In the genomic region with DNA sequence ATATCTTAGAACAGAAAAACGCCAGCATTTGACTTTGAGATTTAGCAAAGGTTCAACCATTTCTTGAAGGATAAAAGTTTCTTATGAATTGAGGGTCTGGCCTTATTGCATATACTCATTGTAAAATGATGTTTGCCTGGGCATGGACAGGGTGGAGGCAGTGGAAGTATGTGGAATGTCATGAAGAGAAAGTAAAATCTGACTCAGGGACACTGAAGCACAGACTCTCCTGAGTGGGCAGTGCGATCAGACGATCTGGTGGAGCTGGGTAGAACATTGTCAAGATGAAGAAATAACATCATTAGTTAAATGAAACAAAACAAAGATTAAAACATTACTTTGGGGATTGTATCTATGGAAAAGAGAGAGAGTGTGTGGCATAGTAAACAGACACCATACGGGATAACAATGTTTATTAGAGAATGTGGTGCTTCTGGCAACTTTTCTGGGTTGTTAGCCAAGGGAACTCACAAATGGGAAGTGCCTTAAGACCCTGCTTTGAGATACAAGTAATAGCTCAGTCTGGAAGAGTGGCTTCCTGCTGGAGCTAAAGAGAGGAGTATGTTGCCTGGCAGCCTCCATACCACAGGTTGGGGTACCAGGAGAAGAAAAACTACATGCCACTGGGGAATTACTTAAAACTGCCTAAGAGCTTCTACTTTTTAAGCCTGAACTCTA, we compare ENCODE assay signal across 13 cellular contexts. TPM values are rescaled to one million over a fixed set of nuclear protein-coding genes. Genes with fewer than 3 reads are reported as not detected.
DNase-seq lines count a peak whose midpoint lies in the region; ATAC-seq and TF ChIP-seq lines count a peak whose summit lies in the region.
"Had no signal": no experiment of that assay in that cellular context is flagged by ENCODE, and none has a peak within 500 bp of the region (broad histone marks: within the 10 kb centered on the region; RNA-seq: fewer than 3 reads in every experiment).

No MANE protein-coding gene starts in this region.

- H3K36me3 ChIP-seq in osteoblast (ENCODE audit: insufficient read depth, low read length) (no peaks in the 10 kb centered on the region), A673 (ENCODE audit: insufficient read depth, low read length, poor library complexity, severe bottlenecking) (no peaks in the 10 kb centered on the region)

- ATAC-seq in CD4-positive, alpha-beta T cell (ENCODE audit: poor library complexity) = no peak

- H3K9me3 ChIP-seq in CD4-positive, alpha-beta T cell (ENCODE audit: control insufficient read depth, low read length) = no peaks in the 10 kb centered on the region
- H3K9me3 ChIP-seq in osteoblast (ENCODE audit: low read depth, low read length) (no peaks in the 10 kb centered on the region), A673 (ENCODE audit: low read depth, low read length, poor library complexity, severe bottlenecking) (no peaks in the 10 kb centered on the region)

- no TSS peak for BruUV-seq in A673 (replicated peaks; lab: Mats Ljungman, UMichigan)

- intact Hi-C loops in CD4-positive, alpha-beta T cell (cut with DNase I, micrococcal nuclease) = loop anchor here in 1 of 2 experiments (10.0 kb wide), 1 partner anchor 218 kb away; the partner anchor contains the start of gene SMARCD2
- intact Hi-C loops in A673 (cut with micrococcal nuclease; ENCODE audit: unreplicated experiment) = no loop called here

- H2AFZ ChIP-seq in osteoblast (ENCODE audit: low read length) = peak overlapping the region; percentile 62

- peaks cover 61% of the 10 kb centered on the region for H3K4me1 Mint-ChIP-seq in CD4-positive, alpha-beta T cell (ENCODE audit: low read depth)
- H3K4me1 Mint-ChIP-seq in glutamatergic neuron (ENCODE audit: low read depth, unreplicated experiment) = peaks cover 10% of the 10 kb centered on the region

- H4K20me1 ChIP-seq in osteoblast (ENCODE audit: insufficient read depth, low read length) = peaks cover 25% of the 10 kb centered on the region

- CTCF ChIA-PET in CD4-positive, alpha-beta T cell (lab: Charles Lee) = no interaction called here
- CTCF ChIA-PET in A673 (lab: Charles Lee) = no interaction called here

- peak overlapping the region; percentile 82 for H3K4me2 ChIP-seq in osteoblast (ENCODE audit: insufficient read depth, low read length)

- H3K36me3 Mint-ChIP-seq in CD4-positive, alpha-beta T cell (ENCODE audit: low read depth) = peaks cover 33% of the 10 kb centered on the region
- H3K36me3 Mint-ChIP-seq in glutamatergic neuron (ENCODE audit: unreplicated experiment) = no peaks in the 10 kb centered on the region

- H3K27me3 ChIP-seq in CD4-positive, alpha-beta T cell (ENCODE audit: control insufficient read depth, insufficient read depth, low read length) = no peaks in the 10 kb centered on the region
- no peaks in the 10 kb centered on the region for H3K27me3 ChIP-seq in osteoblast (ENCODE audit: insufficient read depth, low read length)
- no peaks in the 10 kb centered on the region for H3K27me3 ChIP-seq in A673 (replicated peaks; ENCODE audit: insufficient read depth, low read depth, low read length, poor library complexity)

- POLR2A ChIA-PET in CD4-positive, alpha-beta T cell (lab: Charles Lee) = interaction anchor here (3.5 kb wide), 1 partner anchor 67 kb away, joined by 22 read pairs; no protein-coding TSS in a partner anchor
- POLR2A ChIA-PET in A673 (lab: Charles Lee; ENCODE audit: low non-redundant PET) = no interaction called here

- H3K4me3 Mint-ChIP-seq in CD4-positive, alpha-beta T cell = peak overlapping the region; percentile 2
- H3K4me3 Mint-ChIP-seq in glutamatergic neuron (ENCODE audit: unreplicated experiment) = no peak overlapping the region
- H3K4me3 Mint-ChIP-seq: memory B cell had no signal

- no peaks in the 10 kb centered on the region for H3K9me3 Mint-ChIP-seq in CD4-positive, alpha-beta T cell
- peaks cover 3% of the 10 kb centered on the region for H3K9me3 Mint-ChIP-seq in glutamatergic neuron (ENCODE audit: unreplicated experiment)
- H3K9me3 Mint-ChIP-seq: memory B cell had no signal

- H3K4me1 ChIP-seq in osteoblast (ENCODE audit: insufficient read depth, low read length) (peaks cover 23% of the 10 kb centered on the region), A673 (ENCODE audit: insufficient read depth, low read length, poor library complexity, severe bottlenecking) (peaks cover 17% of the 10 kb centered on the region)

- no peaks in the 10 kb centered on the region for H3K27me3 Mint-ChIP-seq in CD4-positive, alpha-beta T cell
- peaks cover 10% of the 10 kb centered on the region for H3K27me3 Mint-ChIP-seq in glutamatergic neuron (ENCODE audit: unreplicated experiment)
- H3K27me3 Mint-ChIP-seq: memory B cell had no signal

- DNase-seq in CD4-positive, alpha-beta T cell = no peak
- peak; percentile 2 for DNase-seq in NCI-H82 treated with DMSO at 0.1 percent for 48 hours (lab: John Stamatoyannopoulos, UW; ENCODE audit: unreplicated experiment)
- DNase-seq in epithelial cell of esophagus (ENCODE audit: low read depth) = peak; percentile 13
- peak; percentile 83 for DNase-seq in osteoblast (ENCODE audit: insufficient read length, low spot score, missing footprints)
- DNase-seq in A673 (ENCODE audit: low spot score) = no peak
- no peak for DNase-seq in glomerular visceral epithelial cell (ENCODE audit: extremely low spot score)
- no peak for DNase-seq in glutamatergic neuron
- no peak for DNase-seq in NCI-H2029 treated with DMSO at 0.1 percent for 48 hours (lab: John Stamatoyannopoulos, UW)
- DNase-seq: effector CD4-positive, alpha-beta T cell; hypothalamus; NCI-H1105 treated with DMSO at 0.1 percent for 48 hours; T1000 had no signal

- H3K27ac Mint-ChIP-seq in CD4-positive, alpha-beta T cell = no peak overlapping the region
- H3K27ac Mint-ChIP-seq in glutamatergic neuron (ENCODE audit: unreplicated experiment) = no peak overlapping the region
- H3K27ac Mint-ChIP-seq: memory B cell had no signal

- H3K27ac ChIP-seq in CD4-positive, alpha-beta T cell (ENCODE audit: low read depth, low read length) = no peak overlapping the region
- H3K27ac ChIP-seq in osteoblast (ENCODE audit: low read depth, low read length) (peak overlapping the region; percentile 52), A673 (ENCODE audit: low read depth, low read length, poor library complexity, severe bottlenecking) (no peak overlapping the region)

- H3K79me2 ChIP-seq in osteoblast (ENCODE audit: insufficient read depth, low read length) = peaks cover 80% of the 10 kb centered on the region

- no peak for TF ChIP-seq CTCF in CD4-positive, alpha-beta T cell (IDR thresholded peaks at IDR 0.05)
- TF ChIP-seq CTCF in epithelial cell of esophagus (IDR thresholded peaks at IDR 0.05; ENCODE audit: insufficient read depth, low read depth, low read length, missing control alignments) = no peak
- no peak for TF ChIP-seq CTCF in osteoblast (IDR thresholded peaks at IDR 0.05; ENCODE audit: extremely low read depth, low read depth, low read length)
- TF ChIP-seq CTCF in A673 (conservative IDR thresholded peaks at IDR 0.05; ENCODE audit: low read depth, low read length) = no peak
- TF ChIP-seq CTCF in glutamatergic neuron (IDR thresholded peaks at IDR 0.05; ENCODE audit: partially characterized antibody, unreplicated experiment) = no peak

- H3K4me3 ChIP-seq in epithelial cell of esophagus (ENCODE audit: low read length) (no peak overlapping the region), osteoblast (ENCODE audit: insufficient read depth, low read length) (peak overlapping the region; percentile 46), A673 (ENCODE audit: low read depth, low read length, poor library complexity, severe bottlenecking) (no peak overlapping the region)

RNA-seq across cellular contexts. Expression of gene MAP3K3, which starts 4.5 kb away (rescaled TPM):
- total RNA-seq in CD4-positive, alpha-beta T cell = 10 to 100 TPM; 75.8 to 78.1 TPM
- total RNA-seq in osteoblast (51.0 and 53.0 TPM in 2 replicates), A673 (2021) (25.9 and 27.8 TPM in 2 replicates), glutamatergic neuron (ENCODE audit: unreplicated experiment) (54.6 TPM)

RNA-seq across cellular contexts. Expression of gene TACO1, which starts 26.0 kb away (rescaled TPM):
- 10 to 100 TPM; 11.3 to 13.2 TPM for total RNA-seq in CD4-positive, alpha-beta T cell
- 19.7 and 21.0 TPM in 2 replicates for total RNA-seq in osteoblast
- total RNA-seq in A673 (2021) = 38.7 and 39.0 TPM in 2 replicates
- total RNA-seq in glutamatergic neuron (ENCODE audit: unreplicated experiment) = 23.2 TPM

Comparison
In these comparisons a context has a peak if more than half of its experiments do, and no peak if none do; other contexts are left out.
1. DNase-seq: peak in NCI-H82 treated with DMSO at 0.1 percent for 48 hours (single experiment), epithelial cell of esophagus (single experiment) and osteoblast (single experiment); none in CD4-positive, alpha-beta T cell (0 of 10), A673 (single experiment), glomerular visceral epithelial cell (single experiment), glutamatergic neuron (single experiment) and NCI-H2029 treated with DMSO at 0.1 percent for 48 hours (single experiment).